Comparison of ENCODE assay signal across 8 cellular contexts in the genomic region with DNA sequence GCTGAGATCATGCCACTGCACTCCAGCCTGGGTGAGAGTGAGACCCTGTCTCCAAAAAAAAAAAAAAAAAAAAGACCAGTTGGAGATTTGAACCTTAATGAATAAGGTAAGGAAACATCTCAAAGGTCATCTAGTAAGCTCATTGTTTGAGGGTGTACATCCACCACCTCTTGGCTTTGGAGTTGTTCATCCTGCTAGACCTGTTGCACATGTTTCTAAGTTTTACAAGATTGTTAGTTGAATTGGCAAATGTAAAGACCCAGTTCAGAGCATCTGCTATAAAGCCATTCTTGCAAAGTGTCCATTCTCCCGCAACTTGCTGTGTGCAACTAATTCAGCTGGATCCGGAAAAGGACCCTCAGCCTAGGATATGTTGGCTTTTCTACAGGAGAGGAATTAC. TPM values are rescaled to one million over a fixed set of nuclear protein-coding genes. Genes with fewer than 3 reads are reported as not detected.
DNase-seq lines count a peak whose midpoint lies in the region; ATAC-seq and TF ChIP-seq lines count a peak whose summit lies in the region.

No MANE protein-coding gene starts in this region.

- no peak for DNase-seq in Jurkat, Clone E6-1 (ENCODE audit: low read depth, low spot score)
- DNase-seq in cardiac fibroblast (ENCODE audit: low read depth in 2 of 2) (no peak), AG08395 (ENCODE audit: low spot score) (no peak)
- no peak for DNase-seq in naive thymus-derived CD8-positive, alpha-beta T cell

- H3K9me3 ChIP-seq in BLaER1: no peaks in the 10 kb centered on the region

- H3K4me1 ChIP-seq in BLaER1: peaks cover 31% of the 10 kb centered on the region

- POLR2A ChIA-PET in naive thymus-derived CD8-positive, alpha-beta T cell (lab: Charles Lee): interaction anchor here (0.5 to 2.0 kb wide), 3 partner anchors 29 to 402 kb away, joined by 3 to 7 read pairs (median 3); no protein-coding TSS in a partner anchor

- no peaks in the 10 kb centered on the region for H3K27me3 Mint-ChIP-seq in naive thymus-derived CD8-positive, alpha-beta T cell

- no peak for TF ChIP-seq POLR2A in GM18505 (IDR thresholded peaks at IDR 0.05; ENCODE audit: borderline replicate concordance, extremely low read depth, insufficient read depth, insufficient read length)

- peaks cover 4 to 42% (median 5%) of the 10 kb centered on the region in 3 donors for H3K36me3 Mint-ChIP-seq in naive thymus-derived CD8-positive, alpha-beta T cell

- no peak overlapping the region for H3K27ac ChIP-seq in BLaER1

- H3K4me2 ChIP-seq in BLaER1: peak overlapping the region; percentile 97

- no peak for TF ChIP-seq CTCF in cardiac fibroblast (IDR thresholded peaks at IDR 0.05; ENCODE audit: low read depth, low read length)

- H3K27me3 ChIP-seq in BLaER1: no peaks in the 10 kb centered on the region

- no peak for ATAC-seq in naive thymus-derived CD8-positive, alpha-beta T cell
- ATAC-seq in GM21529 (IDR thresholded peaks at IDR 0.05; ENCODE audit: unreplicated experiment) (no peak), GM18505 (IDR thresholded peaks at IDR 0.05; ENCODE audit: unreplicated experiment) (no peak), HG02571 (IDR thresholded peaks at IDR 0.05; ENCODE audit: unreplicated experiment) (no peak)

- H3K4me3 ChIP-seq in BLaER1 (peak overlapping the region; percentile 92), cardiac fibroblast (replicated peaks in 1 of 2; ENCODE audit: low read depth in 2 of 2, low read length in 2 of 2) (peak overlapping the region; percentile 93)
- H3K4me3 ChIP-seq in Jurkat, Clone E6-1 (ENCODE audit: low read length): peak overlapping the region; percentile 94

- peak overlapping the region; percentile 69 to 100 (median 97) for H3K27ac Mint-ChIP-seq in naive thymus-derived CD8-positive, alpha-beta T cell

- peaks cover 49% of the 10 kb centered on the region for H3K36me3 ChIP-seq in BLaER1

- peaks cover 50% of the 10 kb centered on the region for H4K20me1 ChIP-seq in BLaER1

- H3K9ac ChIP-seq in BLaER1: peak overlapping the region; percentile 95; the same call in 1 of the 2 replicates

- peaks cover 14 to 38% (median 26%) of the 10 kb centered on the region in 4 donors for H3K4me1 Mint-ChIP-seq in naive thymus-derived CD8-positive, alpha-beta T cell

- H3K9me3 Mint-ChIP-seq in naive thymus-derived CD8-positive, alpha-beta T cell: no peaks in the 10 kb centered on the region

- H3K4me3 Mint-ChIP-seq in naive thymus-derived CD8-positive, alpha-beta T cell: peak overlapping the region; percentile 86 to 99 (median 96)

RNA-seq across cellular contexts. Expression of a gene that starts 1.5 kb away (rescaled TPM):
- 158 TPM for polyA plus RNA-seq in Jurkat, Clone E6-1 (2012; ENCODE audit: insufficient read depth, insufficient read length)
- total RNA-seq in naive thymus-derived CD8-positive, alpha-beta T cell: 10 to 100 TPM; 89.2 to 94.9 TPM
- polyA plus RNA-seq in naive thymus-derived CD8-positive, alpha-beta T cell: 100 to 1,000 TPM; 114 to 119 (median 116) TPM
